In the genomic region with DNA sequence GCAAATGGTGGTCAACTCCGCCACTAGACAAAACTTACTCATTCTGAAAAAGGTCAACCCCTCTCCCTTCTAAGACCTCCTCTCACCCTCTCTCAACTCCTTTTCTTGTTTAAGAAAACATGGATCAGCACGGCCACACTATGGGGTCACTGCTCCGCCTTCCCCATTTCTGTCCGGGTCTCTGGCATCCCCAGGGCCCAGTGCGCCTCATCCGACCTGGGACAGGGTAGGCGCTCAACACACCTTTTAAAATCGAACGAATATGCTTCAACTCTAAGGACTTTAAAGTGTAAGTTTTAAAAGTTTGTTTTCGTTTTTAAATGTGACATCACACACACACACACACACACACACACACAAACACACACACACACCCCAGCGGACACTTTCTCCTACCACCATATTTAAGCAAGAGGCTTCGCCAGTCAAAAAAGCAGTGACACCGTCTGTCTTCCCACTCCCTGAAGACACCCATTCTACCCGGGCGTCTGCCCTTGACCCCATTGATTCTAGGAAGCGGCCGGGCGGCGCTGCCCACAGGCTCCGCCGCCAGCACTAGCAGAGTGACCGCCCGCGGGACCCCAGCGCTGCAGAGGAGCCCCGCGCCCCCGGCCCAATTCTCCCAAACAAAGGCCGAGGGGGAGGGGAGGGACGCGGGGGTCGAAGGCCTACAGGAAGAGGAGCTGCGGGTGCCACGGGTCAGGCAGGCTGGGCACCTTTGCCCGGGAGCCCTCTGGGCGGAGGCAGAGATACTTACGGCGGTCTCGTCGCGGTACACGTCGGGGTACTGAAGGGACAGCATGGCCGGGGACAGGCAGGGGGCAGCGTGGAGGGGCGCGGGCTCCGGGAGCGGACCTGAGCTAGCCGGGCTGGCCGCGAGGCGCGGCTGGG, we compare ENCODE assay signal across 1 cellular context.
TF ChIP-seq lines count a peak whose summit lies in the region.

No MANE protein-coding gene starts in this region.

TF ChIP-seq in HepG2, 621 proteins besides CTCF, POLR2A, EP300 and RAD21 (continued from another document):
- TF ChIP-seq, protein P1, sequence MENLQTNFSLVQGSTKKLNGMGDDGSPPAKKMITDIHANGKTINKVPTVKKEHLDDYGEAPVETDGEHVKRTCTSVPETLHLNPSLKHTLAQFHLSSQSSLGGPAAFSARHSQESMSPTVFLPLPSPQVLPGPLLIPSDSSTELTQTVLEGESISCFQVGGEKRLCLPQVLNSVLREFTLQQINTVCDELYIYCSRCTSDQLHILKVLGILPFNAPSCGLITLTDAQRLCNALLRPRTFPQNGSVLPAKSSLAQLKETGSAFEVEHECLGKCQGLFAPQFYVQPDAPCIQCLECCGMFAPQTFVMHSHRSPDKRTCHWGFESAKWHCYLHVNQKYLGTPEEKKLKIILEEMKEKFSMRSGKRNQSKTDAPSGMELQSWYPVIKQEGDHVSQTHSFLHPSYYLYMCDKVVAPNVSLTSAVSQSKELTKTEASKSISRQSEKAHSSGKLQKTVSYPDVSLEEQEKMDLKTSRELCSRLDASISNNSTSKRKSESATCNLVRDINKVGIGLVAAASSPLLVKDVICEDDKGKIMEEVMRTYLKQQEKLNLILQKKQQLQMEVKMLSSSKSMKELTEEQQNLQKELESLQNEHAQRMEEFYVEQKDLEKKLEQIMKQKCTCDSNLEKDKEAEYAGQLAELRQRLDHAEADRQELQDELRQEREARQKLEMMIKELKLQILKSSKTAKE (CRISPR knock-in tag; IDR thresholded peaks at IDR 0.05; ENCODE audit: borderline replicate concordance) = 0 out of 2 replicates have a peak, but pooled peaks have one; percentile 33
- no peak for TF ChIP-seq ZSCAN31 (CRISPR knock-in tag; IDR thresholded peaks at IDR 0.05; ENCODE audit: low read depth)
- TF ChIP-seq HDAC1 (CRISPR knock-in tag; IDR thresholded peaks at IDR 0.05) = peak; percentile 66
- 0 out of 2 replicates have a peak, but pooled peaks have one; percentile 60 for TF ChIP-seq ZNF446 (CRISPR knock-in tag; IDR thresholded peaks at IDR 0.05)
- no peak for TF ChIP-seq ZFP62 (CRISPR knock-in tag; IDR thresholded peaks at IDR 0.05)
- TF ChIP-seq KLF12 (CRISPR knock-in tag; IDR thresholded peaks at IDR 0.05; ENCODE audit: borderline replicate concordance) = no peak
- no peak for TF ChIP-seq TCF7L2 (IDR thresholded peaks at IDR 0.05; ENCODE audit: low read depth, low read length)
- TF ChIP-seq ZNF619 (CRISPR knock-in tag; IDR thresholded peaks at IDR 0.05) = no peak
TF ChIP-seq in HepG2: peak in this region for 62.
